Comparison of ENCODE assay signal across 8 cellular contexts in the genomic region with DNA sequence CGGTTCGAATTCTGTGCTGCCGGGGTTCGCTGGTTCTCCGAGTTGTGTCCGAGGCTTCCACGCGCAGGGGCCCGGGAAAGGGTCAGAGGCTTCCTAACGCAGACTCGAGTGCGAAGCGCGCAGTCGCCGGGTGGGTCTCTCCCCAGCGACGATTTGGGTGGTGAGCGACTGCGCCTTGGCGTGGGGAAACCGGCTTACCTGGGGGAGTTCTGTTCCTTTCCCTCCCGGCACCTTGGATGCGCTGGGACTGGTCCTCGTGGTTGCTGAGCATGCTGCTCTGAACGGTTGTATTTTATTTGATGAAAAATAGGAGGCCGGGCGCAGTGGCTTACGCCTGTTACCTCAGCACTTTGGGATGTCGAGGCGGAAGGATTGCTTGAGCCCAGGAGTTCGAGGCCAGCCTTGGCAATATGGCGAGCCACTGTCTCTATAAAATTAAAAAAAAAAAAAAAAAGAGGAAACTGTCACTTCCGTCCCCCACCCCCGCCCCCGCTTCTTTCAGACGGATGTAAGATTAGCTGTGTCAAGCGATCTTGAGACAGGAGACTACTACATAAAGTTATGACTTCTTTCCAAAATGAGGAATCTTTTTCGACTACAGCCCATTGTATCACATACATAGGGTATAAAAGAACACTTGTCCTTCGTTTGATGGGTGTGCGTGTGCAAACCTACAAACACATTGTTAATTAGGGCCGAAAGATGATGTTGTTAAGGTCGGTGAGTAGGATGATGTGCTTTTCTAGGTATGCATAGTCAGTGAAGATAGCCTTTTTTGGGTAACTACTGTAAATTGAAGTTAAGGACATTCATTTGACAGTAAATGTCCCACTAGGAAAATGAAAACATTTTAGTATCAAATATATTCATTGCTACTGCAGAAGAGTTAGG. TPM values are rescaled to one million over a fixed set of nuclear protein-coding genes. Genes with fewer than 3 reads are reported as not detected.
DNase-seq lines count a peak whose midpoint lies in the region; ATAC-seq and TF ChIP-seq lines count a peak whose summit lies in the region.

A gene with protein sequence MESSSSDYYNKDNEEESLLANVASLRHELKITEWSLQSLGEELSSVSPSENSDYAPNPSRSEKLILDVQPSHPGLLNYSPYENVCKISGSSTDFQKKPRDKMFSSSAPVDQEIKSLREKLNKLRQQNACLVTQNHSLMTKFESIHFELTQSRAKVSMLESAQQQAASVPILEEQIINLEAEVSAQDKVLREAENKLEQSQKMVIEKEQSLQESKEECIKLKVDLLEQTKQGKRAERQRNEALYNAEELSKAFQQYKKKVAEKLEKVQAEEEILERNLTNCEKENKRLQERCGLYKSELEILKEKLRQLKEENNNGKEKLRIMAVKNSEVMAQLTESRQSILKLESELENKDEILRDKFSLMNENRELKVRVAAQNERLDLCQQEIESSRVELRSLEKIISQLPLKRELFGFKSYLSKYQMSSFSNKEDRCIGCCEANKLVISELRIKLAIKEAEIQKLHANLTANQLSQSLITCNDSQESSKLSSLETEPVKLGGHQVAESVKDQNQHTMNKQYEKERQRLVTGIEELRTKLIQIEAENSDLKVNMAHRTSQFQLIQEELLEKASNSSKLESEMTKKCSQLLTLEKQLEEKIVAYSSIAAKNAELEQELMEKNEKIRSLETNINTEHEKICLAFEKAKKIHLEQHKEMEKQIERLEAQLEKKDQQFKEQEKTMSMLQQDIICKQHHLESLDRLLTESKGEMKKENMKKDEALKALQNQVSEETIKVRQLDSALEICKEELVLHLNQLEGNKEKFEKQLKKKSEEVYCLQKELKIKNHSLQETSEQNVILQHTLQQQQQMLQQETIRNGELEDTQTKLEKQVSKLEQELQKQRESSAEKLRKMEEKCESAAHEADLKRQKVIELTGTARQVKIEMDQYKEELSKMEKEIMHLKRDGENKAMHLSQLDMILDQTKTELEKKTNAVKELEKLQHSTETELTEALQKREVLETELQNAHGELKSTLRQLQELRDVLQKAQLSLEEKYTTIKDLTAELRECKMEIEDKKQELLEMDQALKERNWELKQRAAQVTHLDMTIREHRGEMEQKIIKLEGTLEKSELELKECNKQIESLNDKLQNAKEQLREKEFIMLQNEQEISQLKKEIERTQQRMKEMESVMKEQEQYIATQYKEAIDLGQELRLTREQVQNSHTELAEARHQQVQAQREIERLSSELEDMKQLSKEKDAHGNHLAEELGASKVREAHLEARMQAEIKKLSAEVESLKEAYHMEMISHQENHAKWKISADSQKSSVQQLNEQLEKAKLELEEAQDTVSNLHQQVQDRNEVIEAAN (N-terminal part only) (plus strand): TSS at position 2 of the 891 bp plus-strand sequence. CDS start 2,638 bp downstream, outside the sequence.

- H3K27ac Mint-ChIP-seq in Caco-2 (ENCODE audit: unreplicated experiment): peak within 1 kb of the TSS; percentile 96
- peak within 1 kb of the TSS; percentile 92 to 98 (median 98) for H3K27ac Mint-ChIP-seq in naive thymus-derived CD8-positive, alpha-beta T cell

- H3K9ac ChIP-seq in HUES64 (ENCODE audit: low read depth, low read length): peak within 1 kb of the TSS; percentile 85

- H3K4me3 ChIP-seq in Caco-2 (ENCODE audit: low read depth, low read length): peak within 1 kb of the TSS; percentile 94
- H3K4me3 ChIP-seq in HUES64 (ENCODE audit: low read length): peak within 1 kb of the TSS; percentile 97
- H3K4me3 ChIP-seq in dorsolateral prefrontal cortex: peak within 1 kb of the TSS; percentile 50 to 99 (median 90)
- peak within 1 kb of the TSS; percentile 78 to 90 (median 89) for H3K4me3 ChIP-seq in tibial nerve

- H3K27ac ChIP-seq in HUES64 (ENCODE audit: low read depth, low read length): peak within 1 kb of the TSS; percentile 82
- H3K27ac ChIP-seq in dorsolateral prefrontal cortex: peak within 1 kb of the TSS; percentile 73 to 100 (median 97)
- H3K27ac ChIP-seq in tibial nerve: peak within 1 kb of the TSS; percentile 98 to 99 (median 99)

- H3K27me3 ChIP-seq in Caco-2 (replicated peaks; ENCODE audit: control insufficient read depth, insufficient read depth, low read length) (no peaks in the 10 kb centered on the region), HUES64 (ENCODE audit: insufficient read depth, low read length) (no peaks in the 10 kb centered on the region), dorsolateral prefrontal cortex (no peaks in the 10 kb centered on the region), tibial nerve (no peaks in the 10 kb centered on the region)

- H3K36me3 ChIP-seq in Caco-2 (ENCODE audit: control insufficient read depth, insufficient read depth, low read length) (no peaks in the 10 kb centered on the region), HUES64 (ENCODE audit: insufficient read depth, low read length) (peaks cover 20% of the 10 kb centered on the region), tibial nerve (no peaks in the 10 kb centered on the region)

- H3K9me3 ChIP-seq in Caco-2: no peaks in the 10 kb centered on the region
- no peaks in the 10 kb centered on the region for H3K9me3 ChIP-seq in HUES64 (ENCODE audit: insufficient read depth, low read depth, low read length)
- no peaks in the 10 kb centered on the region for H3K9me3 ChIP-seq in tibial nerve

- POLR2A ChIA-PET in Caco-2 (lab: Charles Lee): no interaction called here
- POLR2A ChIA-PET in naive thymus-derived CD8-positive, alpha-beta T cell (lab: Charles Lee): interaction anchor here (0.6 to 3.8 kb wide), 4 partner anchors 9 to 101 kb away, joined by 3 to 25 read pairs (median 4); partner anchors contain the start of gene MTF2

- BruUV-seq in Caco-2 (replicated peaks; lab: Mats Ljungman, UMichigan): no TSS peak

- WGBS in HUES64: 5% methylated on average over 41 of the region's 43 CpGs
- WGBS in tibial nerve, 2 donors: 5 to 6% methylated on average over 19 to 23 of the region's 43 CpGs

- H3K4me1 Mint-ChIP-seq in Caco-2 (ENCODE audit: low read depth, unreplicated experiment): peaks cover 8% of the 10 kb centered on the region
- H3K4me1 Mint-ChIP-seq in naive thymus-derived CD8-positive, alpha-beta T cell: peaks cover 14 to 52% (median 35%) of the 10 kb centered on the region in 4 donors

- no peak for TF ChIP-seq CTCF in Caco-2 (IDR thresholded peaks at IDR 0.05; ENCODE audit: insufficient read depth in 1 of 2, low read depth in 1 of 2, low read length in 1 of 2, severe bottlenecking in 1 of 2, unreplicated experiment in 1 of 2)
- TF ChIP-seq CTCF in dorsolateral prefrontal cortex (IDR thresholded peaks at IDR 0.05 in 54 of 56, conservative IDR thresholded peaks at IDR 0.05 in 2 of 56; ENCODE audit: low read depth in 1 of 56, partially characterized antibody in 56 of 56): peak in 1 of 56 donors; percentile 8
- no peak for TF ChIP-seq CTCF in tibial nerve (IDR thresholded peaks at IDR 0.05)

- peak; percentile 8 for ATAC-seq in GM19351 (IDR thresholded peaks at IDR 0.05; ENCODE audit: unreplicated experiment)
- peak; percentile 23 to 49 for ATAC-seq in naive thymus-derived CD8-positive, alpha-beta T cell
- ATAC-seq in GM18519 (IDR thresholded peaks at IDR 0.05; ENCODE audit: low FRiP score, unreplicated experiment): no peak

- intact Hi-C loops in Caco-2 (cut with micrococcal nuclease; ENCODE audit: unreplicated experiment): no loop called here
- intact Hi-C loops in dorsolateral prefrontal cortex (cut with DNase I): loop anchor here (1.0 to 10.0 kb wide), 4 partner anchors 102 to 664 kb away; partner anchors contain the start of genes MTF2 (in 2 of the 2) and DR1 (in 1 of the 2)

- peak within 1 kb of the TSS; percentile 97 for H3K4me3 Mint-ChIP-seq in Caco-2 (ENCODE audit: unreplicated experiment)
- peak within 1 kb of the TSS; percentile 88 to 97 (median 94) for H3K4me3 Mint-ChIP-seq in naive thymus-derived CD8-positive, alpha-beta T cell

- H3K4me1 ChIP-seq in Caco-2: no peaks in the 10 kb centered on the region
- H3K4me1 ChIP-seq in HUES64 (ENCODE audit: insufficient read depth, low read length): peaks cover 12% of the 10 kb centered on the region
- peaks cover 0 to 29% (median 13%) of the 10 kb centered on the region in 4 donors for H3K4me1 ChIP-seq in tibial nerve

- CTCF ChIA-PET in Caco-2 (lab: Charles Lee): no interaction called here

- no peaks in the 10 kb centered on the region for H3K27me3 Mint-ChIP-seq in Caco-2 (ENCODE audit: insufficient read depth, unreplicated experiment)
- H3K27me3 Mint-ChIP-seq in naive thymus-derived CD8-positive, alpha-beta T cell: no peaks in the 10 kb centered on the region

- TF ChIP-seq POLR2A in tibial nerve (IDR thresholded peaks at IDR 0.05): no peak

- H3K36me3 Mint-ChIP-seq in Caco-2 (ENCODE audit: insufficient read depth, unreplicated experiment): peaks cover 24% of the 10 kb centered on the region
- peaks cover 0 to 21% (median 0%) of the 10 kb centered on the region in 3 donors for H3K36me3 Mint-ChIP-seq in naive thymus-derived CD8-positive, alpha-beta T cell

- no peak for DNase-seq in Caco-2
- DNase-seq in T1000 (lab: John Stamatoyannopoulos, UW): peak; percentile 42
- peak in 2 of 10 donors; percentile 26 to 35 for DNase-seq in dorsolateral prefrontal cortex
- DNase-seq in naive thymus-derived CD8-positive, alpha-beta T cell: peak in 5 of 10 donors; percentile 39 to 89 (median 60)
- peak in 1 of 2 donors; percentile 6 for DNase-seq in tibial nerve (ENCODE audit: low spot score in 2 of 2)

- H3K9me3 Mint-ChIP-seq in Caco-2 (ENCODE audit: unreplicated experiment): no peaks in the 10 kb centered on the region
- H3K9me3 Mint-ChIP-seq in naive thymus-derived CD8-positive, alpha-beta T cell: no peaks in the 10 kb centered on the region

- no peak for TF ChIP-seq EP300 in tibial nerve (IDR thresholded peaks at IDR 0.05)

RNA-seq across cellular contexts. Expression of the gene that starts here (rescaled TPM):
- 7.1 and 10.3 TPM in 2 replicates for total RNA-seq in Caco-2 (2022)
- polyA plus RNA-seq in HUES64 (2013, experiment 1 of 2): 15.2 TPM
- polyA plus RNA-seq in HUES64 (2013, experiment 2 of 2): 17.4 TPM
- total RNA-seq in dorsolateral prefrontal cortex: 10 to 100 TPM in 1 of 120 experiments, 1 to 10 TPM in 119; 1.3 to 14.1 (median 4.1) TPM
- 10 to 100 TPM in 1 of 2 experiments, 1 to 10 TPM in 1; 7.5 to 10.2 TPM for total RNA-seq in naive thymus-derived CD8-positive, alpha-beta T cell
- 1 to 10 TPM in 2 of 3 donors, under 1 TPM in 1; 0.93 to 3.8 (median 3.3) TPM for polyA plus RNA-seq in naive thymus-derived CD8-positive, alpha-beta T cell
- 10 to 100 TPM in 1 of 4 donors, 1 to 10 TPM in 3; 2.2 to 16.0 (median 8.7) TPM for total RNA-seq in tibial nerve
